Comparison of ENCODE assay signal across 1 cellular context in the genomic region with DNA sequence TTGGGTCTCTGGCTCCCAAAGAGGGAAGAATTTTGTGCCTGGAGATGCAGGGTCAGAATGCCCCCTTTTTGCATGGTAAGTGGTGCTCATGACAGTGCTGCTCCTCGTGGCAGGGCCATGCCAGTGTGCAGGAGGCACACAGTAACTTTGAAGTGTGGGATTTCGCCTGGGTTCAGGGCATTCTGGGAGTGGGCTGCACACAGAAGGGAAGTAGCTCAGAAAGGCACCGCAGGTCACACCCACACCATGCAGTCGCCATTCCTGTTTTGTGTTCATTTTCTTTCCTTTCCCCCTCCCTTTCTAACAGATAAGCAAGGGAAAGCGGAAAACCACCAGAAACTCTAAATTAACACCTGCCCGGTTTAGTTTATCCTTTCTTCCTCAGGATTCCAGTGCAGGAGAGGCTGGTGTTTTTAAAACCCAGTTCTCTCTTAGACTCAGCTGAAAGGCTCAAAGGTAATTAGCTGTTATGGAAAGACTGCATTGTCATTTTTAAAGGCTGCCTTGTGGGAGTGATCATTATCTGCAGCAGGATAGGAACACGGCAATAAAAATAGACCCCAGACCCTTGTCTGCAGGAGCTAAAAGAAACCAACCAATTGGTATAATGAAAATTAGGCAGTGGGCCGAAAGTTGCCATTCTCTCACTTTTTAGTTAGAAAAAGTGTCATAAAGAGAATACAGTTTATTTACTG.
TF ChIP-seq lines count a peak whose summit lies in the region.

No MANE protein-coding gene starts in this region.

TF ChIP-seq in K562, 482 proteins besides CTCF, POLR2A, EP300 and RAD21 (continued from another document):
- 0 out of 2 replicates have a peak, but pooled peaks have one; percentile 36 for TF ChIP-seq ZKSCAN8 (CRISPR knock-in tag; IDR thresholded peaks at IDR 0.05)
- TF ChIP-seq TAF7 (tag; IDR thresholded peaks at IDR 0.05), result no peak
- TF ChIP-seq C11orf30 (IDR thresholded peaks at IDR 0.05; ENCODE audit: low read depth), result 0 out of 2 replicates have a peak, but pooled peaks have one; percentile 18
- no peak for TF ChIP-seq ZBTB11 (CRISPR knock-in tag; IDR thresholded peaks at IDR 0.05)
- TF ChIP-seq SMARCA4 (IDR thresholded peaks at IDR 0.05), result peak; percentile 47; the same call in 1 of the 2 replicates
- peak; percentile 63; the same call in 1 of the 2 replicates for TF ChIP-seq NFE2 (IDR thresholded peaks at IDR 0.05; ENCODE audit: low read depth)
- TF ChIP-seq, protein P1, sequence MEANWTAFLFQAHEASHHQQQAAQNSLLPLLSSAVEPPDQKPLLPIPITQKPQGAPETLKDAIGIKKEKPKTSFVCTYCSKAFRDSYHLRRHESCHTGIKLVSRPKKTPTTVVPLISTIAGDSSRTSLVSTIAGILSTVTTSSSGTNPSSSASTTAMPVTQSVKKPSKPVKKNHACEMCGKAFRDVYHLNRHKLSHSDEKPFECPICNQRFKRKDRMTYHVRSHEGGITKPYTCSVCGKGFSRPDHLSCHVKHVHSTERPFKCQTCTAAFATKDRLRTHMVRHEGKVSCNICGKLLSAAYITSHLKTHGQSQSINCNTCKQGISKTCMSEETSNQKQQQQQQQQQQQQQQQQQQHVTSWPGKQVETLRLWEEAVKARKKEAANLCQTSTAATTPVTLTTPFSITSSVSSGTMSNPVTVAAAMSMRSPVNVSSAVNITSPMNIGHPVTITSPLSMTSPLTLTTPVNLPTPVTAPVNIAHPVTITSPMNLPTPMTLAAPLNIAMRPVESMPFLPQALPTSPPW (CRISPR knock-in tag; IDR thresholded peaks at IDR 0.05), result peak; percentile 21; the same call in 1 of the 2 replicates
- no peak for TF ChIP-seq NR1H2 (CRISPR knock-in tag; IDR thresholded peaks at IDR 0.05)
- no peak for TF ChIP-seq MXI1 (IDR thresholded peaks at IDR 0.05; ENCODE audit: low read depth, low read length)
